Comparison of ENCODE assay signal across 26 cellular contexts in genomic region chr3:102671005-102671404, GRCh38.
DNase-seq lines count a peak whose midpoint lies in the region; ATAC-seq, FAIRE-seq and TF ChIP-seq lines count a peak whose summit lies in the region.
"Had no signal": no experiment of that assay in that cellular context is flagged by ENCODE, and none has a peak within 500 bp of the region (broad histone marks: within the 10 kb centered on the region; RNA-seq: fewer than 3 reads in every experiment).

No MANE protein-coding gene starts in this region.

- H3K27ac ChIP-seq in hepatocyte = no peak overlapping the region
- no peak overlapping the region for H3K27ac ChIP-seq in small intestine (ENCODE audit: low read depth in 1 of 2, low read length in 1 of 2)
- H3K27ac ChIP-seq: C4-2B, GM23248, KMS-11, PC-9, SJCRH30 had no signal

- H3K9me3 ChIP-seq in hepatocyte (ENCODE audit: low read depth) (no peaks in the 10 kb centered on the region), small intestine (ENCODE audit: control insufficient read depth, low read depth) (no peaks in the 10 kb centered on the region)
- H3K9me3 ChIP-seq: SJCRH30 had no signal

- TF ChIP-seq CTCF in hepatocyte (IDR thresholded peaks at IDR 0.05; ENCODE audit: poor library complexity) = no peak

- H4K20me1 ChIP-seq in hepatocyte (ENCODE audit: insufficient read depth, poor library complexity, severe bottlenecking) = no peaks in the 10 kb centered on the region

- FAIRE-seq in small intestine (lab: Jason Lieb, UNC) = no peak
- FAIRE-seq: GM18507, HTR-8/SVneo had no signal

- H3K79me2 ChIP-seq in hepatocyte = no peaks in the 10 kb centered on the region

- no peak for ATAC-seq in HG02885 (IDR thresholded peaks at IDR 0.05; ENCODE audit: poor library complexity, unreplicated experiment)
- ATAC-seq: CD8-positive, alpha-beta T cell; Right ventricle myocardium inferior; SK-N-SH treated with all-trans-retinoic acid at 6 μM for 48 hours had no signal

- peak; percentile 12 for DNase-seq in COLO668 (lab: John Stamatoyannopoulos, UW; ENCODE audit: unreplicated experiment)
- peak; percentile 57 for DNase-seq in DMS53 (lab: John Stamatoyannopoulos, UW)
- DNase-seq in hepatocyte (ENCODE audit: low spot score) = peak; percentile 15
- DNase-seq in small intestine = peak; percentile 1
- DNase-seq in putamen (ENCODE audit: low spot score) = no peak
- DNase-seq in NK-92 (lab: John Stamatoyannopoulos, UW; ENCODE audit: unreplicated experiment) = no peak
- DNase-seq: CD8-positive, alpha-beta T cell; DMS153; GM23248; H9; NCI-H1048; NCI-H1694; NCI-H2029 treated with DMSO at 0.1 percent for 48 hours; NCI-H226; NCI-H510A treated with DMSO at 0.1 percent for 48 hours; NCI-H82; PC-9; SJCRH30; T-helper 2 cell had no signal

- H3K27me3 ChIP-seq in hepatocyte (no peaks in the 10 kb centered on the region), small intestine (ENCODE audit: control insufficient read depth in 2 of 2, insufficient read depth in 2 of 2, low read length in 2 of 2) (no peaks in the 10 kb centered on the region)
- H3K27me3 ChIP-seq: SJCRH30 had no signal

- H3K4me1 ChIP-seq in hepatocyte (ENCODE audit: insufficient read depth) (peaks cover 14% of the 10 kb centered on the region), small intestine (ENCODE audit: control insufficient read depth in 2 of 2, insufficient read depth in 1 of 2, low read depth in 1 of 2, low read length in 1 of 2) (no peaks in the 10 kb centered on the region)
- H3K4me1 ChIP-seq: SJCRH30 had no signal

- no peak overlapping the region for H2AFZ ChIP-seq in hepatocyte
- H2AFZ ChIP-seq: GM23248, PC-9 had no signal

- no peaks in the 10 kb centered on the region for H3K36me3 ChIP-seq in hepatocyte (replicated peaks; ENCODE audit: insufficient read depth, low read depth)
- H3K36me3 ChIP-seq in small intestine (ENCODE audit: control insufficient read depth in 2 of 2, insufficient read depth in 2 of 2, low read length in 2 of 2) = no peaks in the 10 kb centered on the region
- H3K36me3 ChIP-seq: SJCRH30 had no signal

- no peak overlapping the region for H3K4me3 ChIP-seq in hepatocyte
- no peak overlapping the region for H3K4me3 ChIP-seq in small intestine (ENCODE audit: low read depth in 1 of 2, low read length in 2 of 2)
- H3K4me3 ChIP-seq: GM23248, PC-9, SJCRH30 had no signal

- H3K4me2 ChIP-seq in hepatocyte = peak overlapping the region; percentile 35
- H3K4me2 ChIP-seq: KMS-11, PC-9 had no signal

- H3K9me2 ChIP-seq in hepatocyte (replicated peaks; ENCODE audit: insufficient read depth) = no peaks in the 10 kb centered on the region

- 32% methylated on average over 2 of the region's 2 CpGs for WGBS in hepatocyte (ENCODE audit: low lambda C conversion rate, missing lambda C conversion rate)
- 22 to 47% (median 29%) methylated on average over 2 of the region's 2 CpGs for WGBS in small intestine, 3 donors

Comparison
In these comparisons a context has a peak if more than half of its experiments do, and no peak if none do; other contexts are left out.
1. DNase-seq: peak in COLO668 (single experiment), DMS53 (single experiment), hepatocyte (single experiment) and small intestine (single experiment); none in putamen (single experiment) and NK-92 (single experiment).